ENCODE assay signal across 20 cellular contexts in the genomic region with DNA sequence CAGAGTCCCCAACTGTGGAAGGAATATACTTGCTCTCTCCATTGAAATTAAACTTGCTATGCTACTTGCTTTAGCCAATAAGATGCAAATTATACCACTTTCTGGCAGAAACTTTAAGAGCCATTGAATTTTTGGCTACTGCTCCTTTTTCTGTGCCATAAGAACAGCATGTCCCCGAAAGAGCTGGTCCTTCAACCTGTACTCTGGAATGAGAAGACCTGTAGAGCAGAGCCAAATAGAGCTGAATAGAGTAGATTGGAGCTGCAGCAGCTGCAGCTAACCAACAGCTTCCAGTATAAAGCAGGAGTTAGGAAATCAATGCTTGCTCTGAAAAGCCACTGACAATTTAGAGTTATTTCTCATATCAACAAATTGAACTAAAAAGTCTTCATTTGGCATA.
DNase-seq lines count a peak whose midpoint lies in the region; ATAC-seq and TF ChIP-seq lines count a peak whose summit lies in the region.
"Had no signal": no experiment of that assay in that cellular context is flagged by ENCODE, and none has a peak within 500 bp of the region (broad histone marks: within the 10 kb centered on the region; RNA-seq: fewer than 3 reads in every experiment).

No MANE protein-coding gene starts in this region.

- H3K9me3 Mint-ChIP-seq in mesothelial cell of epicardium, result peaks cover 21% of the 10 kb centered on the region

- ATAC-seq in heart left ventricle, result no peak
- peak; percentile 95 for ATAC-seq in upper lobe of right lung
- no peak for ATAC-seq in GM19395 (IDR thresholded peaks at IDR 0.05; ENCODE audit: unreplicated experiment)
- ATAC-seq: A549 had no signal

- TF ChIP-seq POLR2A in heart left ventricle (IDR thresholded peaks at IDR 0.05), result no peak

- H3K4me1 Mint-ChIP-seq in mesothelial cell of epicardium, result peaks cover 3% of the 10 kb centered on the region

- no peak overlapping the region for H3K27ac Mint-ChIP-seq in mesothelial cell of epicardium

- H3K36me3 Mint-ChIP-seq in mesothelial cell of epicardium, result peaks cover 13% of the 10 kb centered on the region

- no peak overlapping the region for H3K4me3 ChIP-seq in left ventricle myocardium inferior
- H3K4me3 ChIP-seq in heart left ventricle, result no peak overlapping the region
- no peak overlapping the region for H3K4me3 ChIP-seq in upper lobe of right lung
- H3K4me3 ChIP-seq: A549, BLaER1 had no signal

- WGBS in heart left ventricle, 4 donors, result 43 to 60% (median 50%) methylated on average over 1 of the region's 1 CpG

- peaks cover 18% of the 10 kb centered on the region for H3K9me3 ChIP-seq in left ventricle myocardium inferior (replicated peaks)
- H3K9me3 ChIP-seq in heart left ventricle, result peaks cover 0 to 14% (median 7%) of the 10 kb centered on the region in 12 donors
- no peaks in the 10 kb centered on the region for H3K9me3 ChIP-seq in upper lobe of right lung
- H3K9me3 ChIP-seq: BLaER1 had no signal

- DNase-seq in left ventricle myocardium inferior (no peak), heart left ventricle (no peak), cerebellar cortex (ENCODE audit: low spot score) (peak; percentile 1), midbrain (lab: John Stamatoyannopoulos, UW) (peak; percentile 29), upper lobe of right lung (no peak), mesothelial cell of epicardium (ENCODE audit: low spot score in 2 of 2, unreplicated experiment in 2 of 2) (no peak)
- DNase-seq in stimulated activated CD8-positive, alpha-beta memory T cell treated with anti-CD3 and anti-CD28 coated beads, Interleukin-4, amount 100 ng/mL, for 48 hours, result no peak
- DNase-seq: CD4-positive, alpha-beta memory T cell; DMS153; GDM1; MV-4-11; NCI-H187 treated with DMSO at 0.1 percent for 48 hours; NCI-H226; NCI-H524 treated with DMSO at 0.1 percent for 48 hours; NK-92 treated with Interleukin-12 subunit alpha and Interleukin-12 subunit beta, amount 100 ng/mL, for 24 hours; SHP77 had no signal

- no peaks in the 10 kb centered on the region for H3K27me3 ChIP-seq in left ventricle myocardium inferior (ENCODE audit: low read depth)
- H3K27me3 ChIP-seq in heart left ventricle, result no peaks in the 10 kb centered on the region
- H3K27me3 ChIP-seq in upper lobe of right lung, result no peaks in the 10 kb centered on the region
- H3K27me3 ChIP-seq: BLaER1 had no signal

- TF ChIP-seq CTCF in left ventricle myocardium inferior (IDR thresholded peaks at IDR 0.05; ENCODE audit: borderline replicate concordance) (no peak), heart left ventricle (IDR thresholded peaks at IDR 0.05) (no peak), upper lobe of right lung (IDR thresholded peaks at IDR 0.05) (no peak), mesothelial cell of epicardium (IDR thresholded peaks at IDR 0.05; ENCODE audit: unreplicated experiment) (no peak)

- intact Hi-C loops in left ventricle myocardium inferior (cut with micrococcal nuclease) (no loop called here), heart left ventricle (cut with DNase I) (loop anchor here in 2 of 10 donors (2.0 to 10.0 kb wide), 4 partner anchors 250 to 409 kb away; no protein-coding TSS in a partner anchor), upper lobe of right lung (cut with DNase I) (no loop called here)

- H3K36me3 ChIP-seq in left ventricle myocardium inferior (no peaks in the 10 kb centered on the region), heart left ventricle (no peaks in the 10 kb centered on the region), upper lobe of right lung (no peaks in the 10 kb centered on the region)
- H3K36me3 ChIP-seq: BLaER1 had no signal

- no peaks in the 10 kb centered on the region for H3K27me3 Mint-ChIP-seq in mesothelial cell of epicardium (ENCODE audit: low read depth)
- H3K27me3 Mint-ChIP-seq: CD4-positive, alpha-beta memory T cell had no signal

- H3K4me1 ChIP-seq in left ventricle myocardium inferior (peaks cover 16% of the 10 kb centered on the region), heart left ventricle (peaks cover 0 to 17% (median 0%) of the 10 kb centered on the region in 12 donors), upper lobe of right lung (peaks cover 8% of the 10 kb centered on the region)
- H3K4me1 ChIP-seq: A549, BLaER1 had no signal

- H3K4me3 Mint-ChIP-seq in mesothelial cell of epicardium, result no peak overlapping the region
- H3K4me3 Mint-ChIP-seq: CD4-positive, alpha-beta memory T cell had no signal

- H3K27ac ChIP-seq in left ventricle myocardium inferior (replicated peaks) (peak overlapping the region; percentile 17), heart left ventricle (peak overlapping the region in 1 of 12 donors; percentile 32), upper lobe of right lung (no peak overlapping the region)
- H3K27ac ChIP-seq: A549, BLaER1, KMS-11 had no signal

Comparison
In these comparisons a context has a peak if more than half of its experiments do, and no peak if none do; other contexts are left out.
1. DNase-seq: peak in cerebellar cortex (single experiment) and midbrain (single experiment); none in left ventricle myocardium inferior (single experiment), heart left ventricle (0 of 5), upper lobe of right lung (single experiment), stimulated activated CD8-positive, alpha-beta memory T cell treated with anti-CD3 and anti-CD28 coated beads, Interleukin-4, amount 100 ng/mL, for 48 hours (single experiment) and mesothelial cell of epicardium (0 of 2).